ENCODE assay signal across 8 cellular contexts in genomic region chr11:27700351-27701261, GRCh38. TPM values are rescaled to one million over a fixed set of nuclear protein-coding genes. Genes with fewer than 3 reads are reported as not detected.
DNase-seq lines count a peak whose midpoint lies in the region; ATAC-seq and TF ChIP-seq lines count a peak whose summit lies in the region.

TSS of gene BDNF (minus strand) at chr11:27700455. CDS start at chr11:27658564, 41,891 bp downstream.

- H3K79me2 ChIP-seq in osteoblast (ENCODE audit: insufficient read depth, low read length), result peaks cover 50% of the 10 kb centered on the region

- peak; percentile 36 for ATAC-seq in HG02938 (IDR thresholded peaks at IDR 0.05; ENCODE audit: unreplicated experiment)
- ATAC-seq in foreskin keratinocyte, result peak; percentile 46
- no peak for ATAC-seq in HG02870 (IDR thresholded peaks at IDR 0.05; ENCODE audit: unreplicated experiment)

- peak within 1 kb of the TSS; percentile 76 for H2AFZ ChIP-seq in osteoblast (ENCODE audit: low read length)

- H3K4me1 ChIP-seq in foreskin keratinocyte (peaks cover 3% of the 10 kb centered on the region), osteoblast (ENCODE audit: insufficient read depth, low read length) (peaks cover 31% of the 10 kb centered on the region)

- H3K36me3 ChIP-seq in osteoblast (ENCODE audit: insufficient read depth, low read length), result no peaks in the 10 kb centered on the region

- DNase-seq in NCI-H1417 (lab: John Stamatoyannopoulos, UW) (peak in 2 of 3 experiments; percentile 67 to 68), NCI-H1417 treated with DMSO at 0.1 percent for 48 hours (lab: John Stamatoyannopoulos, UW) (no peak), foreskin keratinocyte (no peak), osteoblast (ENCODE audit: insufficient read length, low spot score, missing footprints) (peak; percentile 62), middle frontal gyrus (ENCODE audit: extremely low spot score, low spot score) (no peak)
- peak; percentile 29 for DNase-seq in activated CD4-positive, CD25-positive, alpha-beta regulatory T cell treated with anti-CD3 and anti-CD28 coated beads, Interleukin-2, amount 50 U/mL, for 72 hours

- H3K4me2 ChIP-seq in osteoblast (ENCODE audit: insufficient read depth, low read length), result peak within 1 kb of the TSS; percentile 89

- H4K20me1 ChIP-seq in osteoblast (ENCODE audit: insufficient read depth, low read length), result peaks cover 9% of the 10 kb centered on the region

- H3K27me3 ChIP-seq in foreskin keratinocyte, result peaks cover 97% of the 10 kb centered on the region
- peaks cover 3% of the 10 kb centered on the region for H3K27me3 ChIP-seq in osteoblast (ENCODE audit: insufficient read depth, low read length)

- peak within 1 kb of the TSS; percentile 94 for H3K4me3 ChIP-seq in osteoblast (ENCODE audit: insufficient read depth, low read length)

- H3K27ac ChIP-seq in foreskin keratinocyte (no peak within 1 kb of the TSS), osteoblast (ENCODE audit: low read depth, low read length) (peak within 1 kb of the TSS; percentile 88)

- no peaks in the 10 kb centered on the region for H3K9me3 ChIP-seq in osteoblast (ENCODE audit: low read depth, low read length)

- TF ChIP-seq CTCF in foreskin keratinocyte (conservative IDR thresholded peaks at IDR 0.05) (no peak), osteoblast (IDR thresholded peaks at IDR 0.05; ENCODE audit: extremely low read depth, low read depth, low read length) (no peak)

RNA-seq across cellular contexts. Expression of gene BDNF, which starts in this region (rescaled TPM):
- total RNA-seq in foreskin keratinocyte, result 0.04 TPM in 1 of 2 replicates, not detected in the other
- 0.01 TPM in 1 of 2 replicates, not detected in the other for polyA plus RNA-seq in foreskin keratinocyte
- total RNA-seq in osteoblast, result 6.9 and 8.0 TPM in 2 replicates

Comparison
In these comparisons a context has a peak if more than half of its experiments do, and no peak if none do; other contexts are left out.
1. DNase-seq: peak in NCI-H1417 (2 of 3), activated CD4-positive, CD25-positive, alpha-beta regulatory T cell treated with anti-CD3 and anti-CD28 coated beads, Interleukin-2, amount 50 U/mL, for 72 hours (single experiment) and osteoblast (single experiment); none in NCI-H1417 treated with DMSO at 0.1 percent for 48 hours (single experiment), foreskin keratinocyte (0 of 2) and middle frontal gyrus (single experiment).
2. Peak in ATAC-seq in foreskin keratinocyte; RNA of the gene not detected or under 1 TPM.